ENCODE assay signal across 8 cellular contexts in the genomic region with DNA sequence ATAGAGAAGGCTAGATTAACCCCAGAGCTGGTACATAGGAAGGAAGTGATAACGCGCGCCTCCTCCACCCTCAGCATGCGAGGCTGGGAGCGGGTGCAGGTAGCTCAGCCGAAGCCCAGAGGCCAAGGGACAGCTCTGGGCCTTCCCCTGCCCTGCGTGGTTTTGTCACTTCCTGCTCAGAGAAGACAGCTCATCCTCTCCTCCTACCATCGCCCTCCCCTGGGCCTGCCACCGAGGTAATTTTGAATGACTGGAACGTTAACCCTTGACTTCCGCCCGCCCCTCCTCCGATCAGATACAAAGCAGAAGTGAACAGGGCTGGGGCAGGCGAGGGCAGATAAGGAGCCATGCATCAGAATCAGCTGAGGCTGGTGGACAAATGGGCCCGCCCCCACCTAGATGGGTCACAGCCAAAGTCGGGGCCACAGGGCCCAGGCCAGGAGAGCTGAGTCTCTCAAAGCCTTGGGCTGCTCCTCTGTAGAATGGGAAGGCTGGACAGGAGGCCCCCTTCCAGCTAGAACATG. TPM values are rescaled to one million over a fixed set of nuclear protein-coding genes. Genes with fewer than 3 reads are reported as not detected.
DNase-seq lines count a peak whose midpoint lies in the region; ATAC-seq lines count a peak whose summit lies in the region.

No MANE protein-coding gene starts in this region.

- DNase-seq in SKM-1 (lab: John Stamatoyannopoulos, UW; ENCODE audit: unreplicated experiment), result peak; percentile 99
- DNase-seq in activated naive CD4-positive, alpha-beta T cell treated with Interleukin-2 at 50 U/mL for 16 hours, result peak; percentile 91
- peak; percentile 58 for DNase-seq in left lobe of liver (ENCODE audit: low spot score)
- peak; percentile 78 to 90 for DNase-seq in stimulated activated CD8-positive, alpha-beta memory T cell treated with anti-CD3 and anti-CD28 coated beads, Interleukin-4, amount 100 ng/mL, for 4 hours (ENCODE audit: low read depth in 2 of 2, low spot score in 1 of 2)
- DNase-seq in NCI-H2227 treated with DMSO at 0.1 percent for 48 hours (lab: John Stamatoyannopoulos, UW), result no peak
- no peak for DNase-seq in SHP77 (lab: John Stamatoyannopoulos, UW)

- ATAC-seq in GM19023 (IDR thresholded peaks at IDR 0.05; ENCODE audit: unreplicated experiment) (peak; percentile 65), HG03159 (IDR thresholded peaks at IDR 0.05; ENCODE audit: unreplicated experiment) (peak; percentile 46), left lobe of liver (peak; percentile 44)

RNA-seq across cellular contexts. Expression of a gene that starts 1.6 kb away (rescaled TPM):
- 4.5 TPM for total RNA-seq in left lobe of liver

RNA-seq across cellular contexts. Expression of a gene that starts 30.2 kb away (rescaled TPM):
- not detected for total RNA-seq in left lobe of liver

RNA-seq across cellular contexts. Expression of a gene that starts 39.9 kb away (rescaled TPM):
- total RNA-seq in left lobe of liver, result 5.2 TPM

RNA-seq across cellular contexts. Expression of a gene that starts 54.4 kb away (rescaled TPM):
- 12.6 TPM for total RNA-seq in left lobe of liver

Comparison
In these comparisons a context has a peak if more than half of its experiments do, and no peak if none do; other contexts are left out.
1. DNase-seq: peak in SKM-1 (single experiment), activated naive CD4-positive, alpha-beta T cell treated with Interleukin-2 at 50 U/mL for 16 hours (single experiment), left lobe of liver (single experiment) and stimulated activated CD8-positive, alpha-beta memory T cell treated with anti-CD3 and anti-CD28 coated beads, Interleukin-4, amount 100 ng/mL, for 4 hours (2 of 2); none in NCI-H2227 treated with DMSO at 0.1 percent for 48 hours (single experiment) and SHP77 (0 of 2).
2. Peak in every context shown above with its lines, with median percentiles within 50 percentile points of each other: ATAC-seq.